In the genomic region with DNA sequence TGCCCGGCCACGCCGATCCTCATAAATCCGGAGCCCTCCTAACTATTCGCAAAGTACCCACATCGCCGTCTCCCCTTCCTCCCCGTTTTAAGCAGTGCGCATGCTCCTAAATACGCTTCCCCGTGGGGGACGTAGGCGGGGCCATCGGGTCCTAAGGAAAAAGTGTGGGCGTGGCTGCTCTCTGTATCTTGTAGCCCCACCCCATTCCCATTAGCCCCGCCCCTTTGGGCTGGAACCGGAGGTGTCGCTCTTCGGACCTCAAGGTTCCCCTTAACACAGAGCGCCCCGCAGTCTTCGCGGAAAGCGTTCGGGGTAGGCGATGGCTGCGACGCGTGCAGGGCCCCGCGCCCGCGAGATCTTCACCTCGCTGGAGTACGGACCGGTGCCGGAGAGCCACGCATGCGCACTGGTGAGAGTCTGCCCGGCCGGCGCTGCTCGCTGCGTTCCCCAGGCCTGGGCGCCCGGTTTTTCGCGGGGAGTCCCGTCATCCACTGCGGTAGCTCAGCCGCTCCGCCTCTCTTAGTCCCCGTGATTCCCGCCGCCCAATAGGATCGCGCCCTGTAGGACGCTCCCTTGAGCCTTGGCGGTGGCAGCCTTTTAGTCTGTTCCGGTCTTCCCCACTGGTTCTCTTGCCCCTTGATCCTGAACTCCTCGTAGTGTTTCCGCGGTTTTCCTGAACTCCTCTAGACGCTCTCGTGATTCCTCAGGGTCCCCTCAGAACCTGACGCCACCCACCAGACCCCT, we compare ENCODE assay signal across 8 cellular contexts. TPM values are rescaled to one million over a fixed set of nuclear protein-coding genes. Genes with fewer than 3 reads are reported as not detected.
DNase-seq lines count a peak whose midpoint lies in the region; ATAC-seq, FAIRE-seq and TF ChIP-seq lines count a peak whose summit lies in the region.

Gene ALDH16A1 (plus strand): TSS at position 213 of the 744 bp plus-strand sequence. CDS start 107 bp downstream, at position 320.

- H3K4me3 Mint-ChIP-seq in T-helper 17 cell: peak within 1 kb of the TSS; percentile 96

- H3K9me3 ChIP-seq in T-helper 17 cell (ENCODE audit: control insufficient read depth, low read length, poor library complexity, severe bottlenecking) (no peaks in the 10 kb centered on the region), left ventricle myocardium inferior (replicated peaks) (no peaks in the 10 kb centered on the region), psoas muscle (no peaks in the 10 kb centered on the region)

- 0 to 1% (median 0%) methylated on average over 60 to 66 of the region's 66 CpGs for WGBS in psoas muscle, 3 donors

- TF ChIP-seq CTCF in left ventricle myocardium inferior (IDR thresholded peaks at IDR 0.05; ENCODE audit: borderline replicate concordance): no peak
- TF ChIP-seq CTCF in psoas muscle (IDR thresholded peaks at IDR 0.05): no peak

- peak within 1 kb of the TSS; percentile 99 for H3K27ac ChIP-seq in left ventricle myocardium inferior (replicated peaks)
- H3K27ac ChIP-seq in psoas muscle: peak within 1 kb of the TSS; percentile 94

- H3K27me3 Mint-ChIP-seq in T-helper 17 cell: no peaks in the 10 kb centered on the region

- H3K4me1 Mint-ChIP-seq in T-helper 17 cell: peaks cover 48% of the 10 kb centered on the region

- H3K4me1 ChIP-seq in left ventricle myocardium inferior (peaks cover 54% of the 10 kb centered on the region), psoas muscle (peaks cover 17% of the 10 kb centered on the region)

- peaks cover 4% of the 10 kb centered on the region for H3K36me3 Mint-ChIP-seq in T-helper 17 cell (ENCODE audit: low read depth)

- H3K4me3 ChIP-seq in left ventricle myocardium inferior (peak within 1 kb of the TSS; percentile 70), psoas muscle (peak within 1 kb of the TSS; percentile 93)

- no peak for FAIRE-seq in urothelium cell line (lab: Jason Lieb, UNC)

- peak; percentile 98 for DNase-seq in NCI-H1694 treated with DMSO at 0.1 percent for 48 hours (lab: John Stamatoyannopoulos, UW)
- DNase-seq in T-helper 17 cell: peak; percentile 97 to 98 (median 98)
- DNase-seq in amygdala (lab: John Stamatoyannopoulos, UW): peak; percentile 48 to 99 (median 97)
- DNase-seq in left ventricle myocardium inferior: peak; percentile 98
- peak; percentile 98 to 99 for DNase-seq in psoas muscle
- DNase-seq in urothelium cell line (ENCODE audit: low spot score): peak; percentile 97

- H3K27me3 ChIP-seq in left ventricle myocardium inferior (ENCODE audit: low read depth): no peaks in the 10 kb centered on the region
- no peaks in the 10 kb centered on the region for H3K27me3 ChIP-seq in psoas muscle (ENCODE audit: insufficient read depth in 3 of 3, low read length in 2 of 3)

- ATAC-seq in HG02885 (IDR thresholded peaks at IDR 0.05; ENCODE audit: poor library complexity, unreplicated experiment) (peak; percentile 81), T-helper 17 cell (peak; percentile 87), psoas muscle (peak; percentile 87 to 92 (median 90))

- H3K36me3 ChIP-seq in left ventricle myocardium inferior: peaks cover 11% of the 10 kb centered on the region
- H3K36me3 ChIP-seq in psoas muscle (ENCODE audit: insufficient read depth in 1 of 2, low read depth in 1 of 2): peaks cover 0 to 18% of the 10 kb centered on the region in 2 donors

- TF ChIP-seq POLR2A in GM15510 (IDR thresholded peaks at IDR 0.05; ENCODE audit: borderline replicate concordance, extremely low read depth, insufficient read length): peak; percentile 91

- peak within 1 kb of the TSS; percentile 99 for H3K27ac Mint-ChIP-seq in T-helper 17 cell

- intact Hi-C loops in left ventricle myocardium inferior (cut with micrococcal nuclease) (no loop called here), psoas muscle (cut with DNase I) (loop anchor here in 1 of 2 donors (5.0 kb wide), 1 partner anchor 189 kb away; the partner anchor contains the start of genes RRAS and SCAF1)

RNA-seq across cellular contexts. Expression of gene ALDH16A1, which starts in this region (rescaled TPM):
- total RNA-seq in T-helper 17 cell (10 to 100 TPM; 34.8 to 38.0 TPM), left ventricle myocardium inferior (9.6 TPM), psoas muscle (10 to 100 TPM in 1 of 4 donors, 1 to 10 TPM in 3; 6.5 to 11.1 (median 7.7) TPM)
- polyA plus RNA-seq in psoas muscle: 10 to 100 TPM in 1 of 3 donors, 1 to 10 TPM in 2; 3.6 to 12.9 (median 5.7) TPM

Comparison
In these comparisons a context has a peak if more than half of its experiments do, and no peak if none do; other contexts are left out.
1. Peak in every context shown above with its lines: DNase-seq, ATAC-seq, H3K4me3 ChIP-seq and H3K27ac ChIP-seq.